Comparison of ENCODE assay signal across 1 cellular context in genomic region chr17:9268546-9268945, GRCh38.
TF ChIP-seq lines count a peak whose summit lies in the region.

No MANE protein-coding gene starts in this region.

TF ChIP-seq in IMR-90, 13 proteins besides CTCF, POLR2A, EP300 and RAD21 (continued from another document):
- TF ChIP-seq USF2 (IDR thresholded peaks at IDR 0.05; ENCODE audit: low read depth, low read length) = no peak
